1 cellular context compared by ENCODE assay signal in the genomic region with DNA sequence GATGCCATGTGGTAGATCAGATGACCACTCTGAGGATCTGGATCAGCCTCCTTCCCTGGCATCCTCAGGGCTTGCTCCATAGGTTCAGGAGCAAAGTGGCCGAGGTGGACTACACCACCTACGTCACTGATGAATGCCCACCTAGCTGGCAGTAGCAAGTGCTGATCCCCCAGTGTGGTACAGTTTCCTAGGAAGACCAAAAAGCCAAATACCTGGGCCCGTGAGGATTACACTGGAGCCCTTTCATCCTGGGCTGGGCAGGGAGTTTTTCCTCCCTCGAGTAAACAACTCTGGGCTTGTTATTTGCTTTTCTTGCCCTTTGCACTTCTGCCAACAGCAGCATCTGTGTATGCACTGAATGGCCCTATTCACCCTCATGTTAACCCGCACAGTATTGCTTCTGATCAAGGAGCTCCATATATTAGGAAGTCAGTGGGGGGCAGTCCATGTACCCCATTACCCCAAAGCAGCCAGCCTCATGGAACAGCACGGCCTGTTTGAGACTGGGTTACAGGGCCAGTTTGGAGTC.
TF ChIP-seq lines count a peak whose summit lies in the region.

No MANE protein-coding gene starts in this region.

TF ChIP-seq in HepG2, 621 proteins besides CTCF, POLR2A, EP300 and RAD21 (continued from another document and continues in another):
- TF ChIP-seq, protein P1, sequence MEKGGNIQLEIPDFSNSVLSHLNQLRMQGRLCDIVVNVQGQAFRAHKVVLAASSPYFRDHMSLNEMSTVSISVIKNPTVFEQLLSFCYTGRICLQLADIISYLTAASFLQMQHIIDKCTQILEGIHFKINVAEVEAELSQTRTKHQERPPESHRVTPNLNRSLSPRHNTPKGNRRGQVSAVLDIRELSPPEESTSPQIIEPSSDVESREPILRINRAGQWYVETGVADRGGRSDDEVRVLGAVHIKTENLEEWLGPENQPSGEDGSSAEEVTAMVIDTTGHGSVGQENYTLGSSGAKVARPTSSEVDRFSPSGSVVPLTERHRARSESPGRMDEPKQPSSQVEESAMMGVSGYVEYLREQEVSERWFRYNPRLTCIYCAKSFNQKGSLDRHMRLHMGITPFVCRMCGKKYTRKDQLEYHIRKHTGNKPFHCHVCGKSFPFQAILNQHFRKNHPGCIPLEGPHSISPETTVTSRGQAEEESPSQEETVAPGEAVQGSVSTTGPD (CRISPR knock-in tag; IDR thresholded peaks at IDR 0.05): 0 out of 2 replicates have a peak, but pooled peaks have one; percentile 56
- TF ChIP-seq TAF15 (IDR thresholded peaks at IDR 0.05; ENCODE audit: low read depth, low read length, poor library complexity, severe bottlenecking) (no peak), XRCC5 (optimal IDR thresholded peaks at IDR 0.05; ENCODE audit: low read length) (peak; percentile 56), SMAD1 (CRISPR knock-in tag; IDR thresholded peaks at IDR 0.05; ENCODE audit: borderline replicate concordance, low read depth) (no peak), NFKB2 (CRISPR knock-in tag; IDR thresholded peaks at IDR 0.05; ENCODE audit: borderline replicate concordance) (no peak), HNF4G (IDR thresholded peaks at IDR 0.05; ENCODE audit: borderline replicate concordance, low read depth, low read length) (peak; percentile 99), HNF4G (CRISPR knock-in tag; IDR thresholded peaks at IDR 0.05; ENCODE audit: borderline replicate concordance, low read depth) (peak; percentile 85), FOXO1 (CRISPR knock-in tag; IDR thresholded peaks at IDR 0.05) (peak; percentile 99), ZNF12 (CRISPR knock-in tag; IDR thresholded peaks at IDR 0.05) (peak; percentile 25; the same call in 1 of the 2 replicates), MED13 (CRISPR knock-in tag; IDR thresholded peaks at IDR 0.05) (0 out of 2 replicates have a peak, but pooled peaks have one; percentile 14), ZBTB3 (CRISPR knock-in tag; IDR thresholded peaks at IDR 0.05; ENCODE audit: borderline replicate concordance, low read depth) (no peak), AHR (CRISPR knock-in tag; IDR thresholded peaks at IDR 0.05) (peak; percentile 75; the same call in 1 of the 2 replicates), SETDB1 (CRISPR knock-in tag; IDR thresholded peaks at IDR 0.05; ENCODE audit: borderline replicate concordance) (no peak), NFE2 (CRISPR knock-in tag; IDR thresholded peaks at IDR 0.05) (no peak), SP4 (CRISPR knock-in tag; IDR thresholded peaks at IDR 0.05) (0 out of 2 replicates have a peak, but pooled peaks have one; percentile 45), HOXA3 (CRISPR knock-in tag; IDR thresholded peaks at IDR 0.05) (peak; percentile 79)
- TF ChIP-seq, protein P2, sequence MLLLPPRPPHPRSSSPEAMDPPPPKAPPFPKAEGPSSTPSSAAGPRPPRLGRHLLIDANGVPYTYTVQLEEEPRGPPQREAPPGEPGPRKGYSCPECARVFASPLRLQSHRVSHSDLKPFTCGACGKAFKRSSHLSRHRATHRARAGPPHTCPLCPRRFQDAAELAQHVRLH (CRISPR knock-in tag; IDR thresholded peaks at IDR 0.05; ENCODE audit: borderline replicate concordance, low read depth): peak; percentile 54; the same call in 1 of the 2 replicates
- TF ChIP-seq, protein P3, sequence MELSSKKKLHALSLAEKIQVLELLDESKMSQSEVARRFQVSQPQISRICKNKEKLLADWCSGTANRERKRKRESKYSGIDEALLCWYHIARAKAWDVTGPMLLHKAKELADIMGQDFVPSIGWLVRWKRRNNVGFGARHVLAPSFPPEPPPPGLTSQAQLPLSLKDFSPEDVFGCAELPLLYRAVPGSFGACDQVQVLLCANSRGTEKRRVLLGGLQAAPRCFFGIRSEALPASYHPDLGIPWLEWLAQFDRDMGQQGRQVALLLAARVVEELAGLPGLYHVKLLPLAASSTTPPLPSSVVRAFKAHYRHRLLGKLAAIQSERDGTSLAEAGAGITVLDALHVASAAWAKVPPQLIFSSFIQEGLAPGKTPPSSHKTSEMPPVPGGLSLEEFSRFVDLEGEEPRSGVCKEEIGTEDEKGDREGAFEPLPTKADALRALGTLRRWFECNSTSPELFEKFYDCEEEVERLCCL (CRISPR knock-in tag; IDR thresholded peaks at IDR 0.05; ENCODE audit: borderline replicate concordance): no peak
- TF ChIP-seq, protein P4, sequence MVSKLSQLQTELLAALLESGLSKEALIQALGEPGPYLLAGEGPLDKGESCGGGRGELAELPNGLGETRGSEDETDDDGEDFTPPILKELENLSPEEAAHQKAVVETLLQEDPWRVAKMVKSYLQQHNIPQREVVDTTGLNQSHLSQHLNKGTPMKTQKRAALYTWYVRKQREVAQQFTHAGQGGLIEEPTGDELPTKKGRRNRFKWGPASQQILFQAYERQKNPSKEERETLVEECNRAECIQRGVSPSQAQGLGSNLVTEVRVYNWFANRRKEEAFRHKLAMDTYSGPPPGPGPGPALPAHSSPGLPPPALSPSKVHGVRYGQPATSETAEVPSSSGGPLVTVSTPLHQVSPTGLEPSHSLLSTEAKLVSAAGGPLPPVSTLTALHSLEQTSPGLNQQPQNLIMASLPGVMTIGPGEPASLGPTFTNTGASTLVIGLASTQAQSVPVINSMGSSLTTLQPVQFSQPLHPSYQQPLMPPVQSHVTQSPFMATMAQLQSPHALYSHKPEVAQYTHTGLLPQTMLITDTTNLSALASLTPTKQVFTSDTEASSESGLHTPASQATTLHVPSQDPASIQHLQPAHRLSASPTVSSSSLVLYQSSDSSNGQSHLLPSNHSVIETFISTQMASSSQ (IDR thresholded peaks at IDR 0.05; ENCODE audit: low read depth): peak; percentile 61; the same call in 1 of the 2 replicates
- TF ChIP-seq, protein P4 (CRISPR knock-in tag; IDR thresholded peaks at IDR 0.05; ENCODE audit: borderline replicate concordance): peak; percentile 71; the same call in 1 of the 2 replicates
- TF ChIP-seq, protein P5, sequence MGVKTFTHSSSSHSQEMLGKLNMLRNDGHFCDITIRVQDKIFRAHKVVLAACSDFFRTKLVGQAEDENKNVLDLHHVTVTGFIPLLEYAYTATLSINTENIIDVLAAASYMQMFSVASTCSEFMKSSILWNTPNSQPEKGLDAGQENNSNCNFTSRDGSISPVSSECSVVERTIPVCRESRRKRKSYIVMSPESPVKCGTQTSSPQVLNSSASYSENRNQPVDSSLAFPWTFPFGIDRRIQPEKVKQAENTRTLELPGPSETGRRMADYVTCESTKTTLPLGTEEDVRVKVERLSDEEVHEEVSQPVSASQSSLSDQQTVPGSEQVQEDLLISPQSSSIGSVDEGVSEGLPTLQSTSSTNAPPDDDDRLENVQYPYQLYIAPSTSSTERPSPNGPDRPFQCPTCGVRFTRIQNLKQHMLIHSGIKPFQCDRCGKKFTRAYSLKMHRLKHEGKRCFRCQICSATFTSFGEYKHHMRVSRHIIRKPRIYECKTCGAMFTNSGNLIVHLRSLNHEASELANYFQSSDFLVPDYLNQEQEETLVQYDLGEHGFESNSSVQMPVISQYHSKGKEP (CRISPR knock-in tag; IDR thresholded peaks at IDR 0.05): no peak
- TF ChIP-seq, protein P6, sequence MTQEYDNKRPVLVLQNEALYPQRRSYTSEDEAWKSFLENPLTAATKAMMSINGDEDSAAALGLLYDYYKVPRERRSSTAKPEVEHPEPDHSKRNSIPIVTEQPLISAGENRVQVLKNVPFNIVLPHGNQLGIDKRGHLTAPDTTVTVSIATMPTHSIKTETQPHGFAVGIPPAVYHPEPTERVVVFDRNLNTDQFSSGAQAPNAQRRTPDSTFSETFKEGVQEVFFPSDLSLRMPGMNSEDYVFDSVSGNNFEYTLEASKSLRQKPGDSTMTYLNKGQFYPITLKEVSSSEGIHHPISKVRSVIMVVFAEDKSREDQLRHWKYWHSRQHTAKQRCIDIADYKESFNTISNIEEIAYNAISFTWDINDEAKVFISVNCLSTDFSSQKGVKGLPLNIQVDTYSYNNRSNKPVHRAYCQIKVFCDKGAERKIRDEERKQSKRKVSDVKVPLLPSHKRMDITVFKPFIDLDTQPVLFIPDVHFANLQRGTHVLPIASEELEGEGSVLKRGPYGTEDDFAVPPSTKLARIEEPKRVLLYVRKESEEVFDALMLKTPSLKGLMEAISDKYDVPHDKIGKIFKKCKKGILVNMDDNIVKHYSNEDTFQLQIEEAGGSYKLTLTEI (CRISPR knock-in tag; conservative IDR thresholded peaks at IDR 0.05): no peak
- TF ChIP-seq, protein P7, sequence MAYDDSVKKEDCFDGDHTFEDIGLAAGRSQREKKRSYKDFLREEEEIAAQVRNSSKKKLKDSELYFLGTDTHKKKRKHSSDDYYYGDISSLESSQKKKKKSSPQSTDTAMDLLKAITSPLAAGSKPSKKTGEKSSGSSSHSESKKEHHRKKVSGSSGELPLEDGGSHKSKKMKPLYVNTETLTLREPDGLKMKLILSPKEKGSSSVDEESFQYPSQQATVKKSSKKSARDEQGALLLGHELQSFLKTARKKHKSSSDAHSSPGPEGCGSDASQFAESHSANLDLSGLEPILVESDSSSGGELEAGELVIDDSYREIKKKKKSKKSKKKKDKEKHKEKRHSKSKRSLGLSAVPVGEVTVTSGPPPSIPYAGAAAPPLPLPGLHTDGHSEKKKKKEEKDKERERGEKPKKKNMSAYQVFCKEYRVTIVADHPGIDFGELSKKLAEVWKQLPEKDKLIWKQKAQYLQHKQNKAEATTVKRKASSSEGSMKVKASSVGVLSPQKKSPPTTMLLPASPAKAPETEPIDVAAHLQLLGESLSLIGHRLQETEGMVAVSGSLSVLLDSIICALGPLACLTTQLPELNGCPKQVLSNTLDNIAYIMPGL (CRISPR knock-in tag; IDR thresholded peaks at IDR 0.05; ENCODE audit: borderline replicate concordance in 1 of 2, low read depth in 1 of 2): peak in 1 of 2 experiments; percentile 76; a peak in 1 of 4 replicates
- TF ChIP-seq, protein P8, sequence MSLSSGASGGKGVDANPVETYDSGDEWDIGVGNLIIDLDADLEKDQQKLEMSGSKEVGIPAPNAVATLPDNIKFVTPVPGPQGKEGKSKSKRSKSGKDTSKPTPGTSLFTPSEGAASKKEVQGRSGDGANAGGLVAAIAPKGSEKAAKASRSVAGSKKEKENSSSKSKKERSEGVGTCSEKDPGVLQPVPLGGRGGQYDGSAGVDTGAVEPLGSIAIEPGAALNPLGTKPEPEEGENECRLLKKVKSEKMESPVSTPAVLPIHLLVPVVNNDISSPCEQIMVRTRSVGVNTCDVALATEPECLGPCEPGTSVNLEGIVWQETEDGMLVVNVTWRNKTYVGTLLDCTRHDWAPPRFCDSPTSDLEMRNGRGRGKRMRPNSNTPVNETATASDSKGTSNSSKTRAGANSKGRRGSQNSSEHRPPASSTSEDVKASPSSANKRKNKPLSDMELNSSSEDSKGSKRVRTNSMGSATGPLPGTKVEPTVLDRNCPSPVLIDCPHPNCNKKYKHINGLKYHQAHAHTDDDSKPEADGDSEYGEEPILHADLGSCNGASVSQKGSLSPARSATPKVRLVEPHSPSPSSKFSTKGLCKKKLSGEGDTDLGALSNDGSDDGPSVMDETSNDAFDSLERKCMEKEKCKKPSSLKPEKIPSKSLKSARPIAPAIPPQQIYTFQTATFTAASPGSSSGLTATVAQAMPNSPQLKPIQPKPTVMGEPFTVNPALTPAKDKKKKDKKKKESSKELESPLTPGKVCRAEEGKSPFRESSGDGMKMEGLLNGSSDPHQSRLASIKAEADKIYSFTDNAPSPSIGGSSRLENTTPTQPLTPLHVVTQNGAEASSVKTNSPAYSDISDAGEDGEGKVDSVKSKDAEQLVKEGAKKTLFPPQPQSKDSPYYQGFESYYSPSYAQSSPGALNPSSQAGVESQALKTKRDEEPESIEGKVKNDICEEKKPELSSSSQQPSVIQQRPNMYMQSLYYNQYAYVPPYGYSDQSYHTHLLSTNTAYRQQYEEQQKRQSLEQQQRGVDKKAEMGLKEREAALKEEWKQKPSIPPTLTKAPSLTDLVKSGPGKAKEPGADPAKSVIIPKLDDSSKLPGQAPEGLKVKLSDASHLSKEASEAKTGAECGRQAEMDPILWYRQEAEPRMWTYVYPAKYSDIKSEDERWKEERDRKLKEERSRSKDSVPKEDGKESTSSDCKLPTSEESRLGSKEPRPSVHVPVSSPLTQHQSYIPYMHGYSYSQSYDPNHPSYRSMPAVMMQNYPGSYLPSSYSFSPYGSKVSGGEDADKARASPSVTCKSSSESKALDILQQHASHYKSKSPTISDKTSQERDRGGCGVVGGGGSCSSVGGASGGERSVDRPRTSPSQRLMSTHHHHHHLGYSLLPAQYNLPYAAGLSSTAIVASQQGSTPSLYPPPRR (CRISPR knock-in tag; IDR thresholded peaks at IDR 0.05; ENCODE audit: borderline replicate concordance): peak; percentile 91
- TF ChIP-seq, protein P9, sequence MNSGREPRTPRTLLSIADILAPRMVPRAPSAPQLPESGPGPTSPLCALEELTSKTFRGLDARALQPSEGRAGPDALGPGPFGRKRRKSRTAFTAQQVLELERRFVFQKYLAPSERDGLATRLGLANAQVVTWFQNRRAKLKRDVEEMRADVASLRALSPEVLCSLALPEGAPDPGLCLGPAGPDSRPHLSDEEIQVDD (CRISPR knock-in tag; IDR thresholded peaks at IDR 0.05; ENCODE audit: borderline replicate concordance): no peak
- TF ChIP-seq, protein P10, sequence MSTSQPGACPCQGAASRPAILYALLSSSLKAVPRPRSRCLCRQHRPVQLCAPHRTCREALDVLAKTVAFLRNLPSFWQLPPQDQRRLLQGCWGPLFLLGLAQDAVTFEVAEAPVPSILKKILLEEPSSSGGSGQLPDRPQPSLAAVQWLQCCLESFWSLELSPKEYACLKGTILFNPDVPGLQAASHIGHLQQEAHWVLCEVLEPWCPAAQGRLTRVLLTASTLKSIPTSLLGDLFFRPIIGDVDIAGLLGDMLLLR (CRISPR knock-in tag; IDR thresholded peaks at IDR 0.05): no peak
- TF ChIP-seq, protein P11, sequence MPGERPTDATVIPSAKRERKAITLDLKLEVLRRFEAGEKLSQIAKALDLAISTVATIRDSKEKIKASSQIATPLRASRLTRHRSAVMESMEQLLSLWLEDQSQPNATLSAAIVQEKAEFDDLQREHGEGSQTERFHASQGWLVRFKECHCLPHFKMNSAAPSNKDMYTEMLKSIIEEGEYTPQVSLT (CRISPR knock-in tag; IDR thresholded peaks at IDR 0.05; ENCODE audit: borderline replicate concordance, low read depth): no peak
- TF ChIP-seq, protein P12, sequence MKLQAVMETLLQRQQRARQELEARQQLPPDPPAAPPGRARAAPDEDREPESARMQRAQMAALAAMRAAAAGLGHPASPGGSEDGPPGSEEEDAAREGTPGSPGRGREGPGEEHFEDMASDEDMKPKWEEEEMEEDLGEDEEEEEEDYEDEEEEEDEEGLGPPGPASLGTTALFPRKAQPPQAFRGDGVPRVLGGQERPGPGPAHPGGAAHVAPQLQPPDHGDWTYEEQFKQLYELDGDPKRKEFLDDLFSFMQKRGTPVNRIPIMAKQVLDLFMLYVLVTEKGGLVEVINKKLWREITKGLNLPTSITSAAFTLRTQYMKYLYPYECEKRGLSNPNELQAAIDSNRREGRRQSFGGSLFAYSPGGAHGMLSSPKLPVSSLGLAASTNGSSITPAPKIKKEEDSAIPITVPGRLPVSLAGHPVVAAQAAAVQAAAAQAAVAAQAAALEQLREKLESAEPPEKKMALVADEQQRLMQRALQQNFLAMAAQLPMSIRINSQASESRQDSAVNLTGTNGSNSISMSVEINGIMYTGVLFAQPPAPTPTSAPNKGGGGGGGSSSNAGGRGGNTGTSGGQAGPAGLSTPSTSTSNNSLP (IDR thresholded peaks at IDR 0.05; ENCODE audit: low read depth, low read length): peak; percentile 87
